Comparison of ENCODE assay signal across 16 cellular contexts in genomic region chr5:145110826-145111225, GRCh38.
DNase-seq lines count a peak whose midpoint lies in the region; ATAC-seq and TF ChIP-seq lines count a peak whose summit lies in the region.
"Had no signal": no experiment of that assay in that cellular context is flagged by ENCODE, and none has a peak within 500 bp of the region (broad histone marks: within the 10 kb centered on the region; RNA-seq: fewer than 3 reads in every experiment).

No MANE protein-coding gene starts in this region.

- H3K9me3 ChIP-seq in SJSA1 (replicated peaks), result no peaks in the 10 kb centered on the region
- no peaks in the 10 kb centered on the region for H3K9me3 ChIP-seq in osteoblast (ENCODE audit: low read depth, low read length)
- H3K9me3 ChIP-seq in stomach, result no peaks in the 10 kb centered on the region

- no peaks in the 10 kb centered on the region for H4K20me1 ChIP-seq in osteoblast (ENCODE audit: insufficient read depth, low read length)

- no peak for TF ChIP-seq POLR2A in stomach (IDR thresholded peaks at IDR 0.05)

- ATAC-seq in left ventricle myocardium superior, result no peak
- ATAC-seq: HCT116 had no signal

- TF ChIP-seq CTCF in osteoblast (IDR thresholded peaks at IDR 0.05; ENCODE audit: extremely low read depth, low read depth, low read length) (no peak), stomach (IDR thresholded peaks at IDR 0.05) (no peak)

- no peak overlapping the region for H3K4me2 ChIP-seq in osteoblast (ENCODE audit: insufficient read depth, low read length)

- peak overlapping the region; percentile 76 for H3K27ac ChIP-seq in SJSA1
- no peak overlapping the region for H3K27ac ChIP-seq in osteoblast (ENCODE audit: low read depth, low read length)
- H3K27ac ChIP-seq in stomach, result no peak overlapping the region
- H3K27ac ChIP-seq: GM23248 had no signal

- H3K27me3 ChIP-seq in SJSA1 (replicated peaks), result no peaks in the 10 kb centered on the region
- H3K27me3 ChIP-seq in osteoblast (ENCODE audit: insufficient read depth, low read length), result no peaks in the 10 kb centered on the region
- H3K27me3 ChIP-seq in stomach, result no peaks in the 10 kb centered on the region

- H3K4me1 ChIP-seq in SJSA1 (replicated peaks), result peaks cover 35% of the 10 kb centered on the region
- peaks cover 4% of the 10 kb centered on the region for H3K4me1 ChIP-seq in osteoblast (ENCODE audit: insufficient read depth, low read length)
- no peaks in the 10 kb centered on the region for H3K4me1 ChIP-seq in stomach

- H3K4me3 ChIP-seq in SJSA1 (no peak overlapping the region), osteoblast (ENCODE audit: insufficient read depth, low read length) (no peak overlapping the region), stomach (no peak overlapping the region)
- H3K4me3 ChIP-seq: GM23248 had no signal

- H3K36me3 ChIP-seq in SJSA1 (no peaks in the 10 kb centered on the region), osteoblast (ENCODE audit: insufficient read depth, low read length) (no peaks in the 10 kb centered on the region), stomach (no peaks in the 10 kb centered on the region)

- DNase-seq in EH (ENCODE audit: low read depth) (peak; percentile 45), SJSA1 (ENCODE audit: low read depth in 1 of 2, low spot score in 2 of 2) (peak; percentile 46 to 86), fibroblast of peridontal ligament (ENCODE audit: extremely low read depth) (peak; percentile 34), osteoblast (ENCODE audit: insufficient read length, low spot score, missing footprints) (peak; percentile 36), left ventricle myocardium superior (no peak), MV-4-11 (lab: John Stamatoyannopoulos, UW) (no peak), stomach (no peak), NCI-H345 treated with DMSO at 0.1 percent for 48 hours (lab: John Stamatoyannopoulos, UW; ENCODE audit: unreplicated experiment) (no peak)
- DNase-seq: 8988T; C1 segment of cervical spinal cord; Calu3; CD4-positive, alpha-beta T cell; DMS79; GDM1; GM23248 had no signal

- intact Hi-C loops in left ventricle myocardium superior (cut with micrococcal nuclease), result no loop called here
- intact Hi-C loops in stomach (cut with DNase I; ENCODE audit: low total_unique reads), result no loop called here

- TF ChIP-seq EP300 in stomach (IDR thresholded peaks at IDR 0.05), result no peak

- H2AFZ ChIP-seq in osteoblast (ENCODE audit: low read length), result no peak overlapping the region
- H2AFZ ChIP-seq: GM23248 had no signal

- H3K79me2 ChIP-seq in osteoblast (ENCODE audit: insufficient read depth, low read length), result no peaks in the 10 kb centered on the region

Comparison
In these comparisons a context has a peak if more than half of its experiments do, and no peak if none do; other contexts are left out.
1. DNase-seq: peak in EH (single experiment), SJSA1 (2 of 2), fibroblast of peridontal ligament (single experiment) and osteoblast (single experiment); none in left ventricle myocardium superior (single experiment), MV-4-11 (single experiment), stomach (single experiment) and NCI-H345 treated with DMSO at 0.1 percent for 48 hours (single experiment).